23 cellular contexts compared by ENCODE assay signal in genomic region chr1:79657916-79658662, GRCh38.
DNase-seq lines count a peak whose midpoint lies in the region; TF ChIP-seq lines count a peak whose summit lies in the region.
"Had no signal": no experiment of that assay in that cellular context is flagged by ENCODE, and none has a peak within 500 bp of the region (broad histone marks: within the 10 kb centered on the region; RNA-seq: fewer than 3 reads in every experiment).

No MANE protein-coding gene starts in this region.

- H3K9me3 ChIP-seq in vagina, result no peaks in the 10 kb centered on the region
- H3K9me3 ChIP-seq in left ventricle myocardium inferior (replicated peaks), result no peaks in the 10 kb centered on the region
- H3K9me3 ChIP-seq: heart left ventricle, spleen, upper lobe of left lung had no signal

- no peaks in the 10 kb centered on the region for H3K27me3 ChIP-seq in vagina
- no peaks in the 10 kb centered on the region for H3K27me3 ChIP-seq in left ventricle myocardium inferior (ENCODE audit: low read depth)
- H3K27me3 ChIP-seq: heart left ventricle, spleen, upper lobe of left lung had no signal

- TF ChIP-seq CTCF in vagina (IDR thresholded peaks at IDR 0.05) (no peak), left ventricle myocardium inferior (IDR thresholded peaks at IDR 0.05; ENCODE audit: borderline replicate concordance) (no peak)

- no peak for TF ChIP-seq POLR2A in vagina (IDR thresholded peaks at IDR 0.05)

- H3K4me1 ChIP-seq in vagina (no peaks in the 10 kb centered on the region), left ventricle myocardium inferior (no peaks in the 10 kb centered on the region)
- H3K4me1 ChIP-seq: heart left ventricle, spleen, upper lobe of left lung had no signal

- H3K36me3 ChIP-seq in vagina (no peaks in the 10 kb centered on the region), left ventricle myocardium inferior (no peaks in the 10 kb centered on the region)
- H3K36me3 ChIP-seq: heart left ventricle, spleen, upper lobe of left lung had no signal

- H3K27ac ChIP-seq in vagina (no peak overlapping the region), left ventricle myocardium inferior (replicated peaks) (no peak overlapping the region)
- H3K27ac ChIP-seq: 22Rv1, heart left ventricle, spleen, upper lobe of left lung had no signal

- DNase-seq in NCI-H2107 treated with DMSO at 0.1 percent for 48 hours (lab: John Stamatoyannopoulos, UW; ENCODE audit: unreplicated experiment) (peak; percentile 72), NCI-H2107 (lab: John Stamatoyannopoulos, UW) (no peak), SK-N-DZ (ENCODE audit: low spot score) (peak; percentile 15), fibroblast of the conjunctiva (ENCODE audit: low read depth) (peak; percentile 66), skeletal muscle cell (ENCODE audit: low read depth) (peak; percentile 8), vagina (ENCODE audit: extremely low spot score in 2 of 2) (no peak), left ventricle myocardium inferior (no peak), NOMO-1 treated with DMSO at 0.1 percent for 48 hours (lab: John Stamatoyannopoulos, UW; ENCODE audit: unreplicated experiment) (no peak)
- DNase-seq: activated CD8-positive, alpha-beta T cell treated with anti-CD3 and anti-CD28 coated beads, Interleukin-2, amount 10 ng/mL, durations not matched to agents 7 days and 5 days; activated naive CD4-positive, alpha-beta T cell treated with anti-CD3 and anti-CD28 coated beads for 36 hours; activated T-cell treated with anti-CD3 and anti-CD28 coated beads, Interleukin-2, amount 50 U/mL, for 4 hours; anterior cingulate cortex; central memory CD4-positive, alpha-beta T cell; DMS79; heart left ventricle; NCI-H1417 treated with DMSO at 0.1 percent for 48 hours; NCI-H2227 treated with DMSO at 0.1 percent for 48 hours; occipital lobe; spleen; stimulated activated CD4-positive, alpha-beta T cell treated with anti-CD3 and anti-CD28 coated beads, Interleukin-4, amount 100 ng/mL, for 4 hours; T1000; upper lobe of left lung had no signal

- H3K4me3 ChIP-seq in skeletal muscle cell (ENCODE audit: low read depth, low read length) (no peak overlapping the region), vagina (no peak overlapping the region), left ventricle myocardium inferior (no peak overlapping the region)
- H3K4me3 ChIP-seq: heart left ventricle, spleen, upper lobe of left lung had no signal

- intact Hi-C loops in vagina (cut with DNase I), result no loop called here
- intact Hi-C loops in left ventricle myocardium inferior (cut with micrococcal nuclease), result no loop called here

Comparison
In these comparisons a context has a peak if more than half of its experiments do, and no peak if none do; other contexts are left out.
1. DNase-seq: peak in NCI-H2107 treated with DMSO at 0.1 percent for 48 hours (single experiment), SK-N-DZ (single experiment), fibroblast of the conjunctiva (single experiment) and skeletal muscle cell (single experiment); none in NCI-H2107 (single experiment), vagina (0 of 2), left ventricle myocardium inferior (single experiment) and NOMO-1 treated with DMSO at 0.1 percent for 48 hours (single experiment).